In the genomic region with DNA sequence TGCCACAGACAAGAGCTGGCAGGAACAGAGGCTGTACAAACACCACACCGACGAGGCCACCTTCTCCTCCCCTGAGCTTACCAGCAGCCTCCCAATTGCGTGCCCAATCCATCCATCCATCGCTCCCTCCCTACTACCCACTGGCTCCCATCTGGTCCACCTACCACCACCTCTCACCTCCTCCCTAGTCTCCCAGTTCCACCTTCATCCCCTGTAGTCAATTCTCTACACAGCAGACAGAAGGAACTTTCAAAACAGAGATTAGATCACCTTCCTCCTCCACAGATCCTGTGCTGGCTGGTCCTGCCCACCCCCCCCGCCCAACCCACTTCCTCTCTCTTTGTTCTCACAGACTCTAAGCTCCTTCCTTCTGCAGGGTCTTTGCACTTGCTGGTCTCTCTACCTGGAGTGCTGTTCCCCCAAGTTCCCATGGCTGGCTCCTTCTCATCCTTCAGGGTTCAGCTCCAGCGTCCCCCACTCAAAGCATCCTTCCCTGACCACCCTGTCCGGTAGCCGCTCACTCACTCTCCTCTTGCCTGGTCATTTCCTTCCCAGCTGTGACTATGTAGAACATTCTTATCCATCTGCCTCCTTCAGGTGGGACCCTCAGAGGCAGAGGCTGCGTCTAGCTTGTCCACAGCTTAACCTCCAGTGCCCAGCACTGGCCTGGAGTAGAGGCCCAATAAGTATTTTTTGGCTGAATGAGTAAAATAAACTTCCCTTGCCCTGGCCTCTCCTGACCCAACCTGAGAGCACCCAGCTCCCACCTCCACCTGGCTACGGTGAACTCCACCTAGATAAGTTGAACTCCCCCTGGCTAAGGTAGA, we compare ENCODE assay signal across 15 cellular contexts. TPM values are rescaled to one million over a fixed set of nuclear protein-coding genes. Genes with fewer than 3 reads are reported as not detected.
A peak's percentile ranks its signal among the peaks of the same experiment; 100 is the strongest.
DNase-seq lines count a peak whose midpoint lies in the region; ATAC-seq, FAIRE-seq and TF ChIP-seq lines count a peak whose summit lies in the region.
"Had no signal": no experiment of that assay in that cellular context is flagged by ENCODE, and none has a peak within 500 bp of the region (broad histone marks: within the 10 kb centered on the region; RNA-seq: fewer than 3 reads in every experiment).

No MANE protein-coding gene starts in this region.

- peaks cover 13% of the 10 kb centered on the region for H3K36me3 Mint-ChIP-seq in CD4-positive, CD25-positive, alpha-beta regulatory T cell
- peaks cover 3% of the 10 kb centered on the region for H3K36me3 Mint-ChIP-seq in activated T-cell treated with anti-CD3 and anti-CD28 coated beads, Interleukin-2, amount 50 U/mL, for 4 hours (ENCODE audit: insufficient read depth)

- H3K4me1 Mint-ChIP-seq in CD4-positive, CD25-positive, alpha-beta regulatory T cell: peaks cover 13 to 89% (median 56%) of the 10 kb centered on the region in 4 donors
- H3K4me1 Mint-ChIP-seq in activated T-cell treated with anti-CD3 and anti-CD28 coated beads, Interleukin-2, amount 50 U/mL, for 4 hours (ENCODE audit: low read depth): peaks cover 69% of the 10 kb centered on the region

- intact Hi-C loops in HepG2 (cut with micrococcal nuclease; ENCODE audit: unreplicated experiment): no loop called here

- CTCF ChIA-PET in HepG2 (lab: Yijun Ruan, JAX; ENCODE audit: low intra/inter-chr PET ratio, low total read pairs): no interaction called here

- FAIRE-seq in keratinocyte (lab: Jason Lieb, UNC) (no peak), HepG2 (lab: Jason Lieb, UNC) (no peak)

- peak overlapping the region; percentile 71 for H3K27ac ChIP-seq in CD4-positive, CD25-positive, alpha-beta regulatory T cell (ENCODE audit: insufficient read depth, low read length, poor library complexity, severe bottlenecking)
- H3K27ac ChIP-seq in keratinocyte (ENCODE audit: control insufficient read depth, insufficient read depth, low read length): no peak overlapping the region
- H3K27ac ChIP-seq in HepG2 (ENCODE audit: extremely low read length, insufficient read depth, low read length): no peak overlapping the region
- H3K27ac ChIP-seq: brain microvascular endothelial cell, foreskin keratinocyte, right atrium auricular region had no signal

- POLR2A ChIA-PET in HepG2 (lab: Yijun Ruan, JAX): no interaction called here

- H3K27me3 Mint-ChIP-seq in CD4-positive, CD25-positive, alpha-beta regulatory T cell: no peaks in the 10 kb centered on the region
- no peaks in the 10 kb centered on the region for H3K27me3 Mint-ChIP-seq in activated T-cell treated with anti-CD3 and anti-CD28 coated beads, Interleukin-2, amount 50 U/mL, for 4 hours (ENCODE audit: low read depth)
- H3K27me3 Mint-ChIP-seq: activated B cell treated with CpG ODN at 0.5 μM for 24 hours had no signal

- TF ChIP-seq EP300 in HepG2 (IDR thresholded peaks at IDR 0.05; ENCODE audit: low read depth in 2 of 2, low read length in 2 of 2) (no peak), HepG2 (CRISPR knock-in tag; IDR thresholded peaks at IDR 0.05; ENCODE audit: borderline replicate concordance) (no peak)

- 66% methylated on average over 10 of the region's 10 CpGs for whole genome bisulfite sequencing in HepG2 (ENCODE audit: low lambda C conversion rate)

- H3K36me3 ChIP-seq in CD4-positive, CD25-positive, alpha-beta regulatory T cell (ENCODE audit: control insufficient read depth, insufficient read depth, low read length): peaks cover 4% of the 10 kb centered on the region
- H3K36me3 ChIP-seq in keratinocyte (ENCODE audit: control insufficient read depth in 2 of 2, extremely low read depth in 1 of 2, insufficient read depth in 2 of 2, low read length in 2 of 2) (no peaks in the 10 kb centered on the region), HepG2 (replicated peaks in 1 of 2; ENCODE audit: control insufficient read depth in 1 of 2, insufficient read depth in 2 of 2, low read length in 2 of 2) (no peaks in the 10 kb centered on the region)
- H3K36me3 ChIP-seq: brain microvascular endothelial cell, MG63, right atrium auricular region had no signal

- H3K9me3 Mint-ChIP-seq in CD4-positive, CD25-positive, alpha-beta regulatory T cell: peaks cover 0 to 2% (median 0%) of the 10 kb centered on the region in 7 donors
- no peaks in the 10 kb centered on the region for H3K9me3 Mint-ChIP-seq in activated T-cell treated with anti-CD3 and anti-CD28 coated beads, Interleukin-2, amount 50 U/mL, for 4 hours
- H3K9me3 Mint-ChIP-seq: activated B cell treated with CpG ODN at 0.5 μM for 24 hours had no signal

- in situ Hi-C loops in KBM-7 (cut with MboI; ENCODE audit: low pct_unique_long_range_greater_than_20kb, low sequenced_read_pairs) (no loop called here), HepG2 (cut with HindIII; ENCODE audit: extremely low pct_ligation_motif_present, low pct_unique_long_range_greater_than_20kb) (no loop called here)

- TF ChIP-seq CTCF in keratinocyte (optimal IDR thresholded peaks at IDR 0.05 in 1 of 3, IDR thresholded peaks at IDR 0.05 in 1 of 3, conservative IDR thresholded peaks at IDR 0.05 in 1 of 3; ENCODE audit: extremely low read depth in 1 of 3, insufficient read depth in 2 of 3, low read length in 3 of 3) (no peak), HepG2 (CRISPR knock-in tag; IDR thresholded peaks at IDR 0.05) (no peak)

- no peak overlapping the region for H3K9ac ChIP-seq in keratinocyte (ENCODE audit: control insufficient read depth, extremely low read depth, insufficient read depth, low read length)
- no peak overlapping the region for H3K9ac ChIP-seq in HepG2 (ENCODE audit: insufficient read depth, low read depth, low read length)

- H3K79me2 ChIP-seq in keratinocyte (ENCODE audit: control insufficient read depth, insufficient read depth, low read length) (no peaks in the 10 kb centered on the region), HepG2 (ENCODE audit: insufficient read depth, low read length) (no peaks in the 10 kb centered on the region)

- dilution Hi-C loops in keratinocyte (cut with MboI; ENCODE audit: extremely low pct_ligation_motif_present, low sequenced_read_pairs): no loop called here

- no peak for TF ChIP-seq RAD21 in HepG2 (CRISPR knock-in tag; IDR thresholded peaks at IDR 0.05)

- H3K27ac Mint-ChIP-seq in CD4-positive, CD25-positive, alpha-beta regulatory T cell: peak overlapping the region; percentile 95 to 100 (median 98)
- H3K27ac Mint-ChIP-seq: activated B cell treated with CpG ODN at 0.5 μM for 24 hours had no signal

- H3K4me1 ChIP-seq in CD4-positive, CD25-positive, alpha-beta regulatory T cell (ENCODE audit: control insufficient read depth, insufficient read depth, low read length, poor library complexity, severe bottlenecking): peaks cover 81% of the 10 kb centered on the region
- H3K4me1 ChIP-seq in keratinocyte (ENCODE audit: control insufficient read depth, extremely low read depth, insufficient read depth, low read length) (peaks cover 11% of the 10 kb centered on the region), HepG2 (ENCODE audit: insufficient read depth, low read length) (peaks cover 24% of the 10 kb centered on the region)
- H3K4me1 ChIP-seq: foreskin keratinocyte, right atrium auricular region had no signal

- ATAC-seq in CD4-positive, CD25-positive, alpha-beta regulatory T cell (ENCODE audit: low read depth in 2 of 2): peak; percentile 84 to 89
- peak; percentile 77 to 78 for ATAC-seq in activated T-cell treated with anti-CD3 and anti-CD28 coated beads, Interleukin-2, amount 50 U/mL, for 4 hours
- no peak for ATAC-seq in HG03108 (IDR thresholded peaks at IDR 0.05; ENCODE audit: unreplicated experiment)
- no peak for ATAC-seq in HG02852 (IDR thresholded peaks at IDR 0.05; ENCODE audit: unreplicated experiment)
- no peak for ATAC-seq in GM18861 (IDR thresholded peaks at IDR 0.05; ENCODE audit: unreplicated experiment)
- ATAC-seq in HepG2: no peak
- ATAC-seq: foreskin keratinocyte, left ventricle myocardium superior had no signal

- peak overlapping the region; percentile 86 for H3K4me3 ChIP-seq in CD4-positive, CD25-positive, alpha-beta regulatory T cell (ENCODE audit: low read depth, low read length)
- H3K4me3 ChIP-seq in keratinocyte (ENCODE audit: control insufficient read depth in 2 of 3, extremely low read depth in 1 of 3, insufficient read depth in 2 of 3, low read depth in 1 of 3, low read length in 3 of 3): no peak overlapping the region
- H3K4me3 ChIP-seq in HepG2 (replicated peaks in 1 of 3; ENCODE audit: insufficient read depth in 1 of 3, low read depth in 2 of 3, low read length in 3 of 3): no peak overlapping the region
- H3K4me3 ChIP-seq: MG63, right atrium auricular region had no signal

- H3K4me2 ChIP-seq in keratinocyte (ENCODE audit: control insufficient read depth, extremely low read depth, insufficient read depth, low read depth, low read length): peak overlapping the region; percentile 24
- H3K4me2 ChIP-seq in HepG2 (ENCODE audit: low read depth, low read length): no peak overlapping the region

- H3K4me3 Mint-ChIP-seq in CD4-positive, CD25-positive, alpha-beta regulatory T cell: peak overlapping the region; percentile 94 to 99 (median 98)
- H3K4me3 Mint-ChIP-seq in activated T-cell treated with anti-CD3 and anti-CD28 coated beads, Interleukin-2, amount 50 U/mL, for 4 hours: peak overlapping the region; percentile 78
- H3K4me3 Mint-ChIP-seq: activated B cell treated with CpG ODN at 0.5 μM for 24 hours, CD14-positive monocyte had no signal

- H4K20me1 ChIP-seq in keratinocyte (ENCODE audit: control insufficient read depth, extremely low read depth, insufficient read depth, low read length): no peaks in the 10 kb centered on the region
- no peaks in the 10 kb centered on the region for H4K20me1 ChIP-seq in HepG2 (ENCODE audit: insufficient read depth, low read length)

- H3K27me3 ChIP-seq in CD4-positive, CD25-positive, alpha-beta regulatory T cell (ENCODE audit: control insufficient read depth, insufficient read depth, low read length): no peaks in the 10 kb centered on the region
- H3K27me3 ChIP-seq in keratinocyte (ENCODE audit: control insufficient read depth, extremely low read depth, insufficient read depth, low read length): peaks cover 9% of the 10 kb centered on the region
- H3K27me3 ChIP-seq in HepG2 (ENCODE audit: control insufficient read depth in 1 of 2, insufficient read depth in 2 of 2, low read length in 2 of 2): peaks cover 1 to 10% of the 10 kb centered on the region in 2 experiments; a peak in 3 of 5 replicates
- H3K27me3 ChIP-seq: brain microvascular endothelial cell, foreskin keratinocyte, MG63, right atrium auricular region had no signal

- no peaks in the 10 kb centered on the region for H3K9me1 ChIP-seq in keratinocyte (ENCODE audit: control insufficient read depth, extremely low read depth, insufficient read depth, low read length)

- DNase-seq in CD4-positive, CD25-positive, alpha-beta regulatory T cell: peak in 2 of 3 donors; percentile 49 to 85
- DNase-seq in KBM-7: peak; percentile 58
- DNase-seq in activated T-cell treated with anti-CD3 and anti-CD28 coated beads, Interleukin-2, amount 50 U/mL, for 4 hours: no peak
- DNase-seq in keratinocyte (ENCODE audit: low read depth, low spot score): no peak
- no peak for DNase-seq in HepG2 (ENCODE audit: low spot score)
- DNase-seq: activated B cell treated with CpG ODN at 0.5 μM for 24 hours, brain microvascular endothelial cell, foreskin keratinocyte, left ventricle myocardium superior, MG63 had no signal

- no peak for TF ChIP-seq POLR2A in HepG2 (IDR thresholded peaks at IDR 0.05; ENCODE audit: insufficient read depth in 1 of 2, low read depth in 2 of 2, low read length in 2 of 2)

- BruUV-seq in HepG2 (replicated peaks; lab: Mats Ljungman, UMichigan): no TSS peak

- no peaks in the 10 kb centered on the region for H3K9me3 ChIP-seq in CD4-positive, CD25-positive, alpha-beta regulatory T cell (ENCODE audit: control insufficient read depth in 2 of 2, low read length in 2 of 2)
- H3K9me3 ChIP-seq in keratinocyte (ENCODE audit: control insufficient read depth, low read depth, low read length) (no peaks in the 10 kb centered on the region), HepG2 (ENCODE audit: low read length) (no peaks in the 10 kb centered on the region)
- H3K9me3 ChIP-seq: MG63, right atrium auricular region had no signal

- H2AFZ ChIP-seq in keratinocyte (ENCODE audit: control insufficient read depth, low read length) (no peak overlapping the region), HepG2 (ENCODE audit: low read length) (no peak overlapping the region)

RNA-seq across cellular contexts. Expression of gene PIN1, which starts 23.0 kb away (rescaled TPM):
- total RNA-seq in CD4-positive, CD25-positive, alpha-beta regulatory T cell: 72.0 TPM
- polyA plus RNA-seq in CD4-positive, CD25-positive, alpha-beta regulatory T cell: 100 to 1,000 TPM in 3 of 4 donors, 10 to 100 TPM in 1; 87.9 to 135 (median 113) TPM
- 10 to 100 TPM; 95.8 to 99.4 (median 97.9) TPM for total RNA-seq in activated T-cell treated with anti-CD3 and anti-CD28 coated beads, Interleukin-2, amount 50 U/mL, for 4 hours
- 39.8 to 53.3 TPM (median 45.2 TPM) in 3 replicates for polyA plus RNA-seq in keratinocyte
- polyA plus RNA-seq in keratinocyte (2011; ENCODE audit: low read depth): 25.7 TPM
- 18.5 and 58.6 TPM in 2 replicates for polyA plus RNA-seq in keratinocyte (2011; cell fraction: cytosol; rRNA removed)
- polyA plus RNA-seq in keratinocyte (2011; cell fraction: nucleus; rRNA removed): 23.8 and 29.8 TPM in 2 replicates
- polyA plus RNA-seq in keratinocyte (2012; ENCODE audit: low replicate concordance): 30.2 and 65.5 TPM in 2 replicates
- polyA minus RNA-seq in keratinocyte: 7.7 to 15.4 TPM (median 12.5 TPM) in 3 replicates
- polyA minus RNA-seq in keratinocyte (2011; cell fraction: cytosol; rRNA and poly(A)+ RNA removed): 44.5 TPM
- 10.5 and 12.2 TPM in 2 replicates for polyA minus RNA-seq in keratinocyte (2011; cell fraction: nucleus; rRNA and poly(A)+ RNA removed)
- total RNA-seq in HepG2 (2016; rRNA removed; fragmentation: Illumina TruSeq; extraction: Trizol): 67.3 and 72.0 TPM in 2 replicates
- total RNA-seq in HepG2 (2016; cell fraction: cytosol; rRNA removed; fragmentation: Illumina TruSeq; extraction: Trizol; ENCODE audit: low read depth): 25.2 and 25.3 TPM in 2 replicates
- total RNA-seq in HepG2 (2016; cell fraction: insoluble cytoplasmic fraction; rRNA removed; fragmentation: Illumina TruSeq; extraction: Trizol): 65.2 and 75.0 TPM in 2 replicates
- total RNA-seq in HepG2 (2016; cell fraction: membrane; rRNA removed; fragmentation: Illumina TruSeq; extraction: Trizol): 37.0 and 38.0 TPM in 2 replicates
- 27.3 and 31.0 TPM in 2 replicates for total RNA-seq in HepG2 (2016; cell fraction: nucleus; rRNA removed; fragmentation: Illumina TruSeq; extraction: Trizol)
- 31.9 and 43.2 TPM in 2 replicates for polyA plus RNA-seq in HepG2 (2011; rRNA removed)
- polyA plus RNA-seq in HepG2 (2011; cell fraction: cytosol; rRNA removed): 39.4 and 64.9 TPM in 2 replicates
- 44.7 and 53.7 TPM in 2 replicates for polyA plus RNA-seq in HepG2 (2011; cell fraction: nucleus; rRNA removed)
- polyA plus RNA-seq in HepG2 (2012): 19.6 and 20.3 TPM in 2 replicates
- polyA plus RNA-seq in HepG2 (2016; cell fraction: cytosol; fragmentation: Illumina TruSeq; extraction: Trizol; ENCODE audit: low read depth): 20.1 and 20.5 TPM in 2 replicates
- polyA plus RNA-seq in HepG2 (2016; cell fraction: insoluble cytoplasmic fraction; fragmentation: Illumina TruSeq; extraction: Trizol; ENCODE audit: low read depth): 61.0 and 62.9 TPM in 2 replicates
- 30.3 TPM in 2 replicates for polyA plus RNA-seq in HepG2 (2016; cell fraction: membrane; fragmentation: Illumina TruSeq; extraction: Trizol; ENCODE audit: low read depth)
- 55.0 and 61.1 TPM in 2 replicates for polyA plus RNA-seq in HepG2 (2016; cell fraction: nucleus; fragmentation: Illumina TruSeq; extraction: Trizol; ENCODE audit: insufficient read depth, low read depth)
- polyA minus RNA-seq in HepG2 (2011; rRNA and poly(A)+ RNA removed; ENCODE audit: low replicate concordance): 15.9 and 27.0 TPM in 2 replicates
- polyA minus RNA-seq in HepG2 (2011; cell fraction: cytosol; rRNA and poly(A)+ RNA removed): 10.9 and 16.1 TPM in 2 replicates
- 6.3 and 7.9 TPM in 2 replicates for polyA minus RNA-seq in HepG2 (2011; cell fraction: nucleus; rRNA and poly(A)+ RNA removed)

RNA-seq across cellular contexts. Expression of gene UBL5, which starts 30.4 kb away (rescaled TPM):
- 234 TPM for total RNA-seq in CD4-positive, CD25-positive, alpha-beta regulatory T cell
- polyA plus RNA-seq in CD4-positive, CD25-positive, alpha-beta regulatory T cell: 100 to 1,000 TPM; 786 to 952 (median 832) TPM
- 100 to 1,000 TPM; 323 to 345 (median 343) TPM for total RNA-seq in activated T-cell treated with anti-CD3 and anti-CD28 coated beads, Interleukin-2, amount 50 U/mL, for 4 hours
- polyA plus RNA-seq in keratinocyte (995 to 1,153 TPM (median 1,097 TPM) in 3 replicates), HepG2 (2011; rRNA removed) (427 and 487 TPM in 2 replicates)
- polyA plus RNA-seq in keratinocyte (2011; ENCODE audit: low read depth): 149 TPM
- polyA plus RNA-seq in keratinocyte (2011; cell fraction: cytosol; rRNA removed): 957 and 1,326 TPM in 2 replicates
- 394 and 589 TPM in 2 replicates for polyA plus RNA-seq in keratinocyte (2011; cell fraction: nucleus; rRNA removed)
- polyA plus RNA-seq in keratinocyte (2012; ENCODE audit: low replicate concordance): 696 and 1,022 TPM in 2 replicates
- polyA minus RNA-seq in keratinocyte: 77.0 to 258 TPM (median 227 TPM) in 3 replicates
- 195 TPM for polyA minus RNA-seq in keratinocyte (2011; cell fraction: cytosol; rRNA and poly(A)+ RNA removed)
- polyA minus RNA-seq in keratinocyte (2011; cell fraction: nucleus; rRNA and poly(A)+ RNA removed): 30.7 and 54.1 TPM in 2 replicates
- total RNA-seq in HepG2 (2016; rRNA removed; fragmentation: Illumina TruSeq; extraction: Trizol): 373 and 382 TPM in 2 replicates
- total RNA-seq in HepG2 (2016; cell fraction: cytosol; rRNA removed; fragmentation: Illumina TruSeq; extraction: Trizol; ENCODE audit: low read depth): 139 and 172 TPM in 2 replicates
- total RNA-seq in HepG2 (2016; cell fraction: insoluble cytoplasmic fraction; rRNA removed; fragmentation: Illumina TruSeq; extraction: Trizol): 375 and 403 TPM in 2 replicates
- total RNA-seq in HepG2 (2016; cell fraction: membrane; rRNA removed; fragmentation: Illumina TruSeq; extraction: Trizol): 186 and 246 TPM in 2 replicates
- 155 and 174 TPM in 2 replicates for total RNA-seq in HepG2 (2016; cell fraction: nucleus; rRNA removed; fragmentation: Illumina TruSeq; extraction: Trizol)
- 507 and 557 TPM in 2 replicates for polyA plus RNA-seq in HepG2 (2011; cell fraction: cytosol; rRNA removed)
- 178 and 205 TPM in 2 replicates for polyA plus RNA-seq in HepG2 (2011; cell fraction: nucleus; rRNA removed)
- 308 and 326 TPM in 2 replicates for polyA plus RNA-seq in HepG2 (2012)
- 140 and 221 TPM in 2 replicates for polyA plus RNA-seq in HepG2 (2016; cell fraction: cytosol; fragmentation: Illumina TruSeq; extraction: Trizol; ENCODE audit: low read depth)
- polyA plus RNA-seq in HepG2 (2016; cell fraction: insoluble cytoplasmic fraction; fragmentation: Illumina TruSeq; extraction: Trizol; ENCODE audit: low read depth): 360 and 409 TPM in 2 replicates
- 156 and 243 TPM in 2 replicates for polyA plus RNA-seq in HepG2 (2016; cell fraction: membrane; fragmentation: Illumina TruSeq; extraction: Trizol; ENCODE audit: low read depth)
- polyA plus RNA-seq in HepG2 (2016; cell fraction: nucleus; fragmentation: Illumina TruSeq; extraction: Trizol; ENCODE audit: insufficient read depth, low read depth): 294 and 307 TPM in 2 replicates
- polyA minus RNA-seq in HepG2 (2011; rRNA and poly(A)+ RNA removed; ENCODE audit: low replicate concordance): 47.1 and 96.5 TPM in 2 replicates
- polyA minus RNA-seq in HepG2 (2011; cell fraction: cytosol; rRNA and poly(A)+ RNA removed): 33.3 and 39.4 TPM in 2 replicates
- 21.3 and 28.2 TPM in 2 replicates for polyA minus RNA-seq in HepG2 (2011; cell fraction: nucleus; rRNA and poly(A)+ RNA removed)

RNA-seq across cellular contexts. Expression of gene FBXL12, which starts 39.3 kb away (rescaled TPM):
- total RNA-seq in CD4-positive, CD25-positive, alpha-beta regulatory T cell: 34.8 TPM
- 10 to 100 TPM in 1 of 4 donors, 1 to 10 TPM in 3; 7.8 to 15.9 (median 9.5) TPM for polyA plus RNA-seq in CD4-positive, CD25-positive, alpha-beta regulatory T cell
- 10 to 100 TPM; 20.8 to 22.7 (median 22.3) TPM for total RNA-seq in activated T-cell treated with anti-CD3 and anti-CD28 coated beads, Interleukin-2, amount 50 U/mL, for 4 hours
- polyA plus RNA-seq in keratinocyte: 12.6 to 18.2 TPM (median 17.2 TPM) in 3 replicates
- 5.2 TPM for polyA plus RNA-seq in keratinocyte (2011; ENCODE audit: low read depth)
- polyA plus RNA-seq in keratinocyte (2011; cell fraction: cytosol; rRNA removed): 12.8 and 17.6 TPM in 2 replicates
- 36.9 and 44.1 TPM in 2 replicates for polyA plus RNA-seq in keratinocyte (2011; cell fraction: nucleus; rRNA removed)
- 14.4 and 17.1 TPM in 2 replicates for polyA plus RNA-seq in keratinocyte (2012; ENCODE audit: low replicate concordance)
- 6.7 to 13.2 TPM (median 9.0 TPM) in 3 replicates for polyA minus RNA-seq in keratinocyte
- polyA minus RNA-seq in keratinocyte (2011; cell fraction: cytosol; rRNA and poly(A)+ RNA removed): 19.4 TPM
- polyA minus RNA-seq in keratinocyte (2011; cell fraction: nucleus; rRNA and poly(A)+ RNA removed): 13.7 and 16.4 TPM in 2 replicates
- 19.0 and 20.4 TPM in 2 replicates for total RNA-seq in HepG2 (2016; rRNA removed; fragmentation: Illumina TruSeq; extraction: Trizol)
- total RNA-seq in HepG2 (2016; cell fraction: cytosol; rRNA removed; fragmentation: Illumina TruSeq; extraction: Trizol; ENCODE audit: low read depth): 6.1 and 6.2 TPM in 2 replicates
- total RNA-seq in HepG2 (2016; cell fraction: insoluble cytoplasmic fraction; rRNA removed; fragmentation: Illumina TruSeq; extraction: Trizol): 15.4 and 21.7 TPM in 2 replicates
- total RNA-seq in HepG2 (2016; cell fraction: membrane; rRNA removed; fragmentation: Illumina TruSeq; extraction: Trizol): 9.7 and 12.3 TPM in 2 replicates
- total RNA-seq in HepG2 (2016; cell fraction: nucleus; rRNA removed; fragmentation: Illumina TruSeq; extraction: Trizol): 18.7 and 20.1 TPM in 2 replicates
- 23.1 and 30.1 TPM in 2 replicates for polyA plus RNA-seq in HepG2 (2011; rRNA removed)
- polyA plus RNA-seq in HepG2 (2011; cell fraction: cytosol; rRNA removed): 15.4 and 23.3 TPM in 2 replicates
- polyA plus RNA-seq in HepG2 (2011; cell fraction: nucleus; rRNA removed): 56.0 and 59.0 TPM in 2 replicates
- 17.5 and 22.5 TPM in 2 replicates for polyA plus RNA-seq in HepG2 (2012)
- 2.6 and 3.8 TPM in 2 replicates for polyA plus RNA-seq in HepG2 (2016; cell fraction: cytosol; fragmentation: Illumina TruSeq; extraction: Trizol; ENCODE audit: low read depth)
- 21.5 and 27.0 TPM in 2 replicates for polyA plus RNA-seq in HepG2 (2016; cell fraction: insoluble cytoplasmic fraction; fragmentation: Illumina TruSeq; extraction: Trizol; ENCODE audit: low read depth)
- polyA plus RNA-seq in HepG2 (2016; cell fraction: membrane; fragmentation: Illumina TruSeq; extraction: Trizol; ENCODE audit: low read depth): 7.6 and 8.6 TPM in 2 replicates
- polyA plus RNA-seq in HepG2 (2016; cell fraction: nucleus; fragmentation: Illumina TruSeq; extraction: Trizol; ENCODE audit: insufficient read depth, low read depth): 35.6 and 40.1 TPM in 2 replicates
- 9.7 and 38.5 TPM in 2 replicates for polyA minus RNA-seq in HepG2 (2011; rRNA and poly(A)+ RNA removed; ENCODE audit: low replicate concordance)
- polyA minus RNA-seq in HepG2 (2011; cell fraction: cytosol; rRNA and poly(A)+ RNA removed): 10.0 and 11.3 TPM in 2 replicates
- polyA minus RNA-seq in HepG2 (2011; cell fraction: nucleus; rRNA and poly(A)+ RNA removed): 25.1 and 28.3 TPM in 2 replicates

Comparison
In these comparisons a context has a peak if more than half of its experiments do, and no peak if none do; other contexts are left out.
1. ATAC-seq: peak in CD4-positive, CD25-positive, alpha-beta regulatory T cell (2 of 2) and activated T-cell treated with anti-CD3 and anti-CD28 coated beads, Interleukin-2, amount 50 U/mL, for 4 hours (2 of 2); none in HG03108 (single experiment), HG02852 (single experiment), GM18861 (single experiment) and HepG2 (single experiment).
2. DNase-seq: peak in CD4-positive, CD25-positive, alpha-beta regulatory T cell (2 of 3) and KBM-7 (single experiment); none in activated T-cell treated with anti-CD3 and anti-CD28 coated beads, Interleukin-2, amount 50 U/mL, for 4 hours (single experiment), keratinocyte (single experiment) and HepG2 (single experiment).